9 cellular contexts compared by ENCODE assay signal in genomic region chr3:65548848-65549625, GRCh38.
DNase-seq lines count a peak whose midpoint lies in the region; TF ChIP-seq lines count a peak whose summit lies in the region.
"Had no signal": no experiment of that assay in that cellular context is flagged by ENCODE, and none has a peak within 500 bp of the region (broad histone marks: within the 10 kb centered on the region; RNA-seq: fewer than 3 reads in every experiment).

No MANE protein-coding gene starts in this region.

- POLR2A ChIA-PET in PC-9 (lab: Charles Lee; ENCODE audit: unreplicated experiment) = no interaction called here

- DNase-seq in Daoy (ENCODE audit: low read depth) (peak; percentile 11), astrocyte of the cerebellum (ENCODE audit: low read depth) (no peak), iPS DF 6.9 (ENCODE audit: low read depth, low spot score) (no peak), retinal pigment epithelial cell (ENCODE audit: low read depth) (no peak), PC-9 (no peak), NCI-H1694 treated with DMSO at 0.1 percent for 48 hours (lab: John Stamatoyannopoulos, UW) (no peak), GOT3 (lab: John Stamatoyannopoulos, UW) (no peak), HK-2 (ENCODE audit: unreplicated experiment) (no peak)
- DNase-seq: T-cell had no signal

- H4K20me1 ChIP-seq in PC-9 (ENCODE audit: insufficient read depth) = no peaks in the 10 kb centered on the region

- H3K4me1 ChIP-seq in iPS DF 6.9 (ENCODE audit: control insufficient read depth, insufficient read depth, low read length) (peaks cover 4% of the 10 kb centered on the region), PC-9 (replicated peaks; ENCODE audit: insufficient read depth) (peaks cover 9% of the 10 kb centered on the region)

- peaks cover 13% of the 10 kb centered on the region; the same call in 1 of the 2 replicates for H3F3A ChIP-seq in PC-9 (ENCODE audit: insufficient read depth, low read depth)

- H3K27ac ChIP-seq in iPS DF 6.9 (ENCODE audit: low read length) (no peak overlapping the region), PC-9 (no peak overlapping the region)

- H3K36me3 ChIP-seq in iPS DF 6.9 (ENCODE audit: control insufficient read depth, insufficient read depth, low read length) (no peaks in the 10 kb centered on the region), PC-9 (ENCODE audit: low read depth) (no peaks in the 10 kb centered on the region)

- TF ChIP-seq CTCF in astrocyte of the cerebellum (IDR thresholded peaks at IDR 0.05; ENCODE audit: low read depth, low read length, missing control alignments) = no peak
- TF ChIP-seq CTCF in retinal pigment epithelial cell (conservative IDR thresholded peaks at IDR 0.05; ENCODE audit: low read depth, low read length) = no peak
- TF ChIP-seq CTCF in PC-9 (conservative IDR thresholded peaks at IDR 0.05) = no peak

- no peak overlapping the region for H2AFZ ChIP-seq in PC-9

- H3K9me3 ChIP-seq in iPS DF 6.9 (ENCODE audit: control insufficient read depth, insufficient read depth, low read length) = no peaks in the 10 kb centered on the region
- H3K9me3 ChIP-seq in PC-9 (ENCODE audit: insufficient read depth, low read depth) = no peaks in the 10 kb centered on the region

- H3K27me3 ChIP-seq in iPS DF 6.9 (ENCODE audit: control insufficient read depth, insufficient read depth, low read length) = no peaks in the 10 kb centered on the region
- H3K27me3 ChIP-seq in PC-9 (ENCODE audit: insufficient read depth, low read depth) = no peaks in the 10 kb centered on the region

- CTCF ChIA-PET in PC-9 (lab: Charles Lee) = no interaction called here

- intact Hi-C loops in PC-9 (cut with micrococcal nuclease; ENCODE audit: unreplicated experiment) = no loop called here

- H3K4me2 ChIP-seq in PC-9 = no peak overlapping the region

- 0 out of 2 replicates have a peak, but pooled peaks cover 4% of the 10 kb centered on the region for H3K79me2 ChIP-seq in PC-9 (ENCODE audit: low read depth)

- H3K4me3 ChIP-seq in astrocyte of the cerebellum (ENCODE audit: low read depth, low read length) (peak overlapping the region; percentile 48), iPS DF 6.9 (ENCODE audit: low read length) (peak overlapping the region; percentile 63; the same call in 1 of the 2 replicates), retinal pigment epithelial cell (ENCODE audit: low read length) (peak overlapping the region; percentile 59), PC-9 (no peak overlapping the region)

- in situ Hi-C loops in astrocyte of the cerebellum (cut with HindIII; ENCODE audit: low sequenced_read_pairs) = no loop called here

- H3K9me2 ChIP-seq in PC-9 (ENCODE audit: insufficient read depth) = no peaks in the 10 kb centered on the region

- no TSS peak for BruUV-seq in PC-9 (replicated peaks; lab: Mats Ljungman, UMichigan)

- WGBS in iPS DF 6.9 (ENCODE audit: insufficient coverage, insufficient read length) = no CpG with 5 or more reads among the region's 71 CpGs
